8 cellular contexts compared by ENCODE assay signal in the genomic region with DNA sequence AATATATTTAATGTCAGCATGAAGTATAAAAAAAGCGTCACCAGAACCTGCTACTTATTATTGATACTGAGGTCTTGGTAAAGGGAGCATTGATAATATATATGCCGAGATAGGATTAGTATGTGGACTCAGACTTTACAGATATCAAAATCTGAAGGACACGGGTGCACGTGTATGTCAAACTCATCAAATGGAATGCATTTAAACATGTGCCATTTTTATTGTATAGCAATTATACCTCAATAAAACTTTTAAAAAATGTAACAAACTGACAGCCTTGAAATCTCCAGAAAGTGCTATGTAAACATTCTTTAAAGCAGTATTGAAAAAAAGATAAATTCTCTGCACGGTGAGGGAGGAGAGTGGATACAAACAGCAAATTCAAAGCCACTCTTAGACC.
A peak's percentile ranks its signal among the peaks of the same experiment; 100 is the strongest.
DNase-seq lines count a peak whose midpoint lies in the region; ATAC-seq and TF ChIP-seq lines count a peak whose summit lies in the region.

No MANE protein-coding gene starts in this region.

- H3K27ac ChIP-seq in DND-41 (ENCODE audit: low read length) = peak overlapping the region; percentile 66
- peak overlapping the region; percentile 89; the same call in 1 of the 2 replicates for H3K27ac ChIP-seq in PC-9
- H3K27ac ChIP-seq in esophagus muscularis mucosa (replicated peaks in 1 of 4) = peak overlapping the region; percentile 92 to 98 (median 95)
- H3K27ac ChIP-seq in parathyroid adenoma = no peak overlapping the region

- H3K4me3 ChIP-seq in DND-41 (ENCODE audit: low read depth in 1 of 2, low read length in 2 of 2) (peak overlapping the region; percentile 76 to 89), PC-9 (peak overlapping the region; percentile 95), esophagus muscularis mucosa (peak overlapping the region; percentile 78 to 97 (median 86)), parathyroid adenoma (ENCODE audit: low read depth, low read length) (peak overlapping the region; percentile 84)

- H4K20me1 ChIP-seq in DND-41 (ENCODE audit: insufficient read depth, low read length) (peaks cover 6% of the 10 kb centered on the region; the same call in 1 of the 2 replicates), PC-9 (ENCODE audit: insufficient read depth) (no peaks in the 10 kb centered on the region)

- H3K9me3 ChIP-seq in DND-41 (ENCODE audit: insufficient read depth, low read length, severe bottlenecking) (no peaks in the 10 kb centered on the region), PC-9 (ENCODE audit: insufficient read depth, low read depth) (no peaks in the 10 kb centered on the region), esophagus muscularis mucosa (no peaks in the 10 kb centered on the region), parathyroid adenoma (ENCODE audit: control insufficient read depth, low read length) (no peaks in the 10 kb centered on the region)

- peak overlapping the region; percentile 72 for H3K9ac ChIP-seq in DND-41 (ENCODE audit: low read depth, low read length)
- H3K9ac ChIP-seq in parathyroid adenoma = no peak overlapping the region

- DNase-seq in DND-41 (no peak), PC-9 (no peak), esophagus muscularis mucosa (ENCODE audit: extremely low spot score) (no peak), NCI-H187 treated with DMSO at 0.1 percent for 48 hours (lab: John Stamatoyannopoulos, UW) (no peak), NCI-H2081 (lab: John Stamatoyannopoulos, UW) (no peak)

- H3K27me3 ChIP-seq in DND-41 (ENCODE audit: insufficient read depth, low read length, poor library complexity) (peaks cover 8% of the 10 kb centered on the region), PC-9 (ENCODE audit: insufficient read depth, low read depth) (no peaks in the 10 kb centered on the region), esophagus muscularis mucosa (no peaks in the 10 kb centered on the region), parathyroid adenoma (ENCODE audit: control insufficient read depth, insufficient read depth, low read length) (no peaks in the 10 kb centered on the region)

- WGBS in esophagus muscularis mucosa = 23% methylated on average over 5 of the region's 5 CpGs

- no peak for TF ChIP-seq POLR2A in esophagus muscularis mucosa (IDR thresholded peaks at IDR 0.05; ENCODE audit: low read depth)

- TF ChIP-seq CTCF in DND-41 (IDR thresholded peaks at IDR 0.05; ENCODE audit: borderline replicate concordance, extremely low read depth, low read length, poor library complexity, severe bottlenecking) (no peak), PC-9 (conservative IDR thresholded peaks at IDR 0.05) (no peak), esophagus muscularis mucosa (IDR thresholded peaks at IDR 0.05) (no peak), parathyroid adenoma (IDR thresholded peaks at IDR 0.05) (no peak)

- H3K4me1 ChIP-seq in DND-41 (ENCODE audit: insufficient read depth, low read length) (peaks cover 19% of the 10 kb centered on the region), PC-9 (replicated peaks; ENCODE audit: insufficient read depth) (peaks cover 16% of the 10 kb centered on the region; the same call in 1 of the 2 replicates), esophagus muscularis mucosa (peaks cover 13 to 18% (median 16%) of the 10 kb centered on the region in 4 donors), parathyroid adenoma (peaks cover 4% of the 10 kb centered on the region)

- no peak for TF ChIP-seq EP300 in esophagus muscularis mucosa (IDR thresholded peaks at IDR 0.05)

- H3F3A ChIP-seq in PC-9 (ENCODE audit: insufficient read depth, low read depth) = peaks cover 8% of the 10 kb centered on the region

- intact Hi-C loops in PC-9 (cut with micrococcal nuclease; ENCODE audit: unreplicated experiment) = no loop called here
- intact Hi-C loops in esophagus muscularis mucosa (cut with DNase I) = no loop called here

- H3K36me3 ChIP-seq in DND-41 (ENCODE audit: insufficient read depth, low read length) (no peaks in the 10 kb centered on the region), PC-9 (ENCODE audit: low read depth) (no peaks in the 10 kb centered on the region; the same call in 1 of the 2 replicates), esophagus muscularis mucosa (no peaks in the 10 kb centered on the region), parathyroid adenoma (ENCODE audit: control insufficient read depth, insufficient read depth, low read length) (no peaks in the 10 kb centered on the region)

- H3K4me2 ChIP-seq in DND-41 (ENCODE audit: insufficient read depth, low read length) (peak overlapping the region; percentile 65), PC-9 (peak overlapping the region; percentile 87), parathyroid adenoma (ENCODE audit: low read length) (peak overlapping the region; percentile 88)

- POLR2A ChIA-PET in PC-9 (lab: Charles Lee; ENCODE audit: unreplicated experiment) = no interaction called here

- H3K79me2 ChIP-seq in DND-41 (ENCODE audit: insufficient read depth, low read length) = peaks cover 55% of the 10 kb centered on the region
- H3K79me2 ChIP-seq in PC-9 (ENCODE audit: low read depth) = peaks cover 52% of the 10 kb centered on the region
- H3K79me2 ChIP-seq in parathyroid adenoma = peaks cover 2% of the 10 kb centered on the region

- H3K9me2 ChIP-seq in PC-9 (ENCODE audit: insufficient read depth) = no peaks in the 10 kb centered on the region

- BruUV-seq in PC-9 (replicated peaks; lab: Mats Ljungman, UMichigan) = no TSS peak

- ATAC-seq in DND-41 (ENCODE audit: insufficient read depth, low read depth) (no peak), HG02981 (IDR thresholded peaks at IDR 0.05; ENCODE audit: unreplicated experiment) (no peak), GM21723 (IDR thresholded peaks at IDR 0.05; ENCODE audit: unreplicated experiment) (no peak)

- H2AFZ ChIP-seq in DND-41 (ENCODE audit: low read depth, low read length) (peak overlapping the region; percentile 94), PC-9 (peak overlapping the region; percentile 99), parathyroid adenoma (peak overlapping the region; percentile 78)

- CTCF ChIA-PET in PC-9 (lab: Charles Lee) = no interaction called here
